8 cellular contexts compared by ENCODE assay signal in genomic region chr15:69410290-69410874, GRCh38. TPM values are rescaled to one million over a fixed set of nuclear protein-coding genes. Genes with fewer than 3 reads are reported as not detected.
DNase-seq lines count a peak whose midpoint lies in the region; ATAC-seq, FAIRE-seq and TF ChIP-seq lines count a peak whose summit lies in the region.

No MANE protein-coding gene starts in this region.

- ATAC-seq in activated naive CD4-positive, alpha-beta T cell treated with anti-CD3 and anti-CD28 coated beads, Interleukin-2, amount 50 U/mL, for 72 hours, result peak; percentile 46 to 50
- ATAC-seq in GM21786 (IDR thresholded peaks at IDR 0.05; ENCODE audit: unreplicated experiment) (no peak), HG02642 (IDR thresholded peaks at IDR 0.05; ENCODE audit: poor library complexity, unreplicated experiment) (no peak)

- H3K4me1 ChIP-seq in sigmoid colon, result peaks cover 0 to 27% (median 9%) of the 10 kb centered on the region in 4 donors

- 62 to 70% methylated on average over 9 of the region's 9 CpGs for WGBS in sigmoid colon, 2 donors

- no peaks in the 10 kb centered on the region for H3K9me3 Mint-ChIP-seq in activated naive CD4-positive, alpha-beta T cell treated with anti-CD3 and anti-CD28 coated beads, Interleukin-2, amount 50 U/mL, for 72 hours

- peaks cover 0 to 5% of the 10 kb centered on the region in 2 donors for H3K36me3 Mint-ChIP-seq in activated naive CD4-positive, alpha-beta T cell treated with anti-CD3 and anti-CD28 coated beads, Interleukin-2, amount 50 U/mL, for 72 hours

- DNase-seq in activated naive CD4-positive, alpha-beta T cell treated with anti-CD3 and anti-CD28 coated beads, Interleukin-2, amount 50 U/mL, for 72 hours (ENCODE audit: low spot score in 2 of 2), result no peak
- no peak for DNase-seq in activated naive CD4-positive, alpha-beta T cell treated with anti-CD3 and anti-CD28 coated beads, Interleukin-2, amount 50 U/mL, for 16 hours
- DNase-seq in NCI-H2227 (lab: John Stamatoyannopoulos, UW; ENCODE audit: unreplicated experiment), result peak; percentile 54
- DNase-seq in bronchial epithelial cell (ENCODE audit: low read depth), result peak; percentile 79
- DNase-seq in renal cortical epithelial cell (ENCODE audit: low read depth), result peak; percentile 75
- no peak for DNase-seq in sigmoid colon

- TF ChIP-seq CTCF in bronchial epithelial cell (IDR thresholded peaks at IDR 0.05; ENCODE audit: insufficient read depth, low read length, severe bottlenecking) (peak; percentile 73), sigmoid colon (IDR thresholded peaks at IDR 0.05) (no peak)

- no peak overlapping the region for H3K27ac ChIP-seq in sigmoid colon

- no peak for TF ChIP-seq POLR2A in sigmoid colon (IDR thresholded peaks at IDR 0.05)

- H3K9me3 ChIP-seq in sigmoid colon, result no peaks in the 10 kb centered on the region

- H3K27me3 ChIP-seq in bronchial epithelial cell (ENCODE audit: control insufficient read depth, insufficient read depth, low read length), result no peaks in the 10 kb centered on the region
- H3K27me3 ChIP-seq in sigmoid colon, result no peaks in the 10 kb centered on the region

- H3K36me3 ChIP-seq in bronchial epithelial cell (ENCODE audit: control insufficient read depth, insufficient read depth, low read length), result no peaks in the 10 kb centered on the region
- H3K36me3 ChIP-seq in sigmoid colon, result no peaks in the 10 kb centered on the region

- intact Hi-C loops in sigmoid colon (cut with DNase I), result loop anchor here (5.0 kb wide), 1 partner anchor 42 kb away; the partner anchor contains the start of gene RPLP1

- no peak overlapping the region for H3K27ac Mint-ChIP-seq in activated naive CD4-positive, alpha-beta T cell treated with anti-CD3 and anti-CD28 coated beads, Interleukin-2, amount 50 U/mL, for 72 hours

- no peak for TF ChIP-seq EP300 in sigmoid colon (IDR thresholded peaks at IDR 0.05)

- FAIRE-seq in bronchial epithelial cell (lab: Jason Lieb, UNC), result no peak

- H3K4me3 ChIP-seq in bronchial epithelial cell (ENCODE audit: low read depth, low read length), result no peak overlapping the region
- no peak overlapping the region for H3K4me3 ChIP-seq in sigmoid colon

RNA-seq across cellular contexts. Expression of gene KIF23, which starts 3.8 kb away (rescaled TPM):
- 100 to 1,000 TPM in 1 of 2 donors, 10 to 100 TPM in 1; 45.0 to 120 TPM for total RNA-seq in activated naive CD4-positive, alpha-beta T cell treated with anti-CD3 and anti-CD28 coated beads, Interleukin-2, amount 50 U/mL, for 72 hours
- 3.7 and 7.3 TPM in 2 replicates for total RNA-seq in bronchial epithelial cell
- total RNA-seq in renal cortical epithelial cell, result 5.8 and 30.4 TPM in 2 replicates
- 1 to 10 TPM in 3 of 4 donors, under 1 TPM in 1; 0.16 to 3.9 (median 2.3) TPM for total RNA-seq in sigmoid colon
- polyA plus RNA-seq in sigmoid colon, result 10 to 100 TPM in 1 of 3 donors, 1 to 10 TPM in 2; 1.8 to 10.8 (median 2.1) TPM

RNA-seq across cellular contexts. Expression of gene RPLP1, which starts 42.2 kb away (rescaled TPM):
- total RNA-seq in activated naive CD4-positive, alpha-beta T cell treated with anti-CD3 and anti-CD28 coated beads, Interleukin-2, amount 50 U/mL, for 72 hours, result 1,000 to 10,000 TPM; 2,158 to 2,424 TPM
- total RNA-seq in bronchial epithelial cell, result 47.4 and 57.4 TPM in 2 replicates
- total RNA-seq in renal cortical epithelial cell, result 25.3 and 46.9 TPM in 2 replicates
- total RNA-seq in sigmoid colon, result 1,000 to 10,000 TPM; 1,053 to 1,114 (median 1,095) TPM
- polyA plus RNA-seq in sigmoid colon, result 1,000 to 10,000 TPM; 1,446 to 2,471 (median 2,101) TPM

Comparison
In these comparisons a context has a peak if more than half of its experiments do, and no peak if none do; other contexts are left out.
1. ATAC-seq: peak in activated naive CD4-positive, alpha-beta T cell treated with anti-CD3 and anti-CD28 coated beads, Interleukin-2, amount 50 U/mL, for 72 hours (2 of 2); none in GM21786 (single experiment) and HG02642 (single experiment).
2. DNase-seq: peak in NCI-H2227 (single experiment), bronchial epithelial cell (single experiment) and renal cortical epithelial cell (single experiment); none in activated naive CD4-positive, alpha-beta T cell treated with anti-CD3 and anti-CD28 coated beads, Interleukin-2, amount 50 U/mL, for 72 hours (0 of 2), activated naive CD4-positive, alpha-beta T cell treated with anti-CD3 and anti-CD28 coated beads, Interleukin-2, amount 50 U/mL, for 16 hours (single experiment) and sigmoid colon (single experiment).
3. RNA of gene RPLP1, which starts 42.2 kb away (total RNA-seq): 2,158 to 2,424 TPM in activated naive CD4-positive, alpha-beta T cell treated with anti-CD3 and anti-CD28 coated beads, Interleukin-2, amount 50 U/mL, for 72 hours and 1,053 to 1,114 TPM in sigmoid colon; 47.4 to 57.4 TPM in bronchial epithelial cell and 25.3 to 46.9 TPM in renal cortical epithelial cell; every median in the first group is over 10 times any median in the second.